Comparison of ENCODE assay signal across 13 cellular contexts in genomic region chr6:36117639-36118549, GRCh38. TPM values are rescaled to one million over a fixed set of nuclear protein-coding genes. Genes with fewer than 3 reads are reported as not detected.
DNase-seq lines count a peak whose midpoint lies in the region; ATAC-seq and TF ChIP-seq lines count a peak whose summit lies in the region.
"Had no signal": no experiment of that assay in that cellular context is flagged by ENCODE, and none has a peak within 500 bp of the region (broad histone marks: within the 10 kb centered on the region; RNA-seq: fewer than 3 reads in every experiment).

No MANE protein-coding gene starts in this region.

- H3K9ac ChIP-seq in colonic mucosa (ENCODE audit: low read depth in 2 of 2, low read length in 2 of 2) = peak overlapping the region in 1 of 2 donors; percentile 15
- H3K9ac ChIP-seq: neural progenitor cell had no signal

- H3K4me1 ChIP-seq in colonic mucosa (peaks cover 14% of the 10 kb centered on the region), neutrophil (ENCODE audit: control insufficient read depth in 1 of 2, insufficient read depth in 1 of 2, low read depth in 1 of 2, low read length in 1 of 2) (peaks cover 96 to 98% of the 10 kb centered on the region in 2 experiments), heart left ventricle (peaks cover 0 to 71% (median 8%) of the 10 kb centered on the region in 12 donors)

- peak overlapping the region; percentile 27 for H3K4me3 Mint-ChIP-seq in T-helper 1 cell treated with Interleukin-12 subunit alpha and Interleukin-12 subunit beta and Interleukin-4 antibody, amounts not matched to agents 30 μg/mL and 1 μg/mL, for 36 hours
- H3K4me3 Mint-ChIP-seq: neural progenitor cell had no signal

- peaks cover 82% of the 10 kb centered on the region for H3K4me1 Mint-ChIP-seq in T-helper 1 cell treated with Interleukin-12 subunit alpha and Interleukin-12 subunit beta and Interleukin-4 antibody, amounts not matched to agents 30 μg/mL and 1 μg/mL, for 36 hours (ENCODE audit: low read depth)

- no peak for ATAC-seq in heart left ventricle

- H3K36me3 ChIP-seq in colonic mucosa = no peaks in the 10 kb centered on the region
- H3K36me3 ChIP-seq in neutrophil = peaks cover 42% of the 10 kb centered on the region
- peaks cover 0 to 14% (median 0%) of the 10 kb centered on the region in 9 donors for H3K36me3 ChIP-seq in heart left ventricle
- H3K36me3 ChIP-seq: neural progenitor cell had no signal

- H3K9me3 ChIP-seq in colonic mucosa (no peaks in the 10 kb centered on the region), neutrophil (no peaks in the 10 kb centered on the region), heart left ventricle (no peaks in the 10 kb centered on the region)
- H3K9me3 ChIP-seq: testis had no signal

- no peaks in the 10 kb centered on the region for H3K27me3 Mint-ChIP-seq in T-helper 1 cell treated with Interleukin-12 subunit alpha and Interleukin-12 subunit beta and Interleukin-4 antibody, amounts not matched to agents 30 μg/mL and 1 μg/mL, for 36 hours (ENCODE audit: low read depth)

- H3K36me3 Mint-ChIP-seq in T-helper 1 cell treated with Interleukin-12 subunit alpha and Interleukin-12 subunit beta and Interleukin-4 antibody, amounts not matched to agents 30 μg/mL and 1 μg/mL, for 36 hours (ENCODE audit: low read depth) = peaks cover 30% of the 10 kb centered on the region

- no peak for TF ChIP-seq CTCF in colonic mucosa (IDR thresholded peaks at IDR 0.05)
- TF ChIP-seq CTCF in neutrophil (IDR thresholded peaks at IDR 0.05) = no peak
- no peak for TF ChIP-seq CTCF in heart left ventricle (IDR thresholded peaks at IDR 0.05)

- DNase-seq in T-helper 1 cell (no peak), NCI-H69 (lab: John Stamatoyannopoulos, UW) (peak; percentile 75), colonic mucosa (no peak), activated gamma-delta T cell treated with Interleukin-2 at 50 U/mL for 16 hours (no peak), NCI-H748 treated with DMSO at 0.1 percent for 48 hours (lab: John Stamatoyannopoulos, UW) (no peak), heart left ventricle (no peak)
- DNase-seq: HCEC 1CT, SIG-M5, testis had no signal

- intact Hi-C loops in colonic mucosa (cut with DNase I) (no loop called here), heart left ventricle (cut with DNase I) (no loop called here)

- WGBS in heart left ventricle, 4 donors = 88 to 89% (median 88%) methylated on average over 8 of the region's 8 CpGs

- H3K27ac ChIP-seq in colonic mucosa (peak overlapping the region; percentile 29), neutrophil (peak overlapping the region; percentile 96), heart left ventricle (no peak overlapping the region)
- H3K27ac ChIP-seq: 22Rv1, neural progenitor cell, testis had no signal

- H3K27me3 ChIP-seq in colonic mucosa (no peaks in the 10 kb centered on the region), neutrophil (no peaks in the 10 kb centered on the region), heart left ventricle (no peaks in the 10 kb centered on the region)
- H3K27me3 ChIP-seq: neural progenitor cell, testis had no signal

- no peaks in the 10 kb centered on the region for H3K9me3 Mint-ChIP-seq in T-helper 1 cell treated with Interleukin-12 subunit alpha and Interleukin-12 subunit beta and Interleukin-4 antibody, amounts not matched to agents 30 μg/mL and 1 μg/mL, for 36 hours
- H3K9me3 Mint-ChIP-seq: neural progenitor cell had no signal

- TF ChIP-seq POLR2A in heart left ventricle (IDR thresholded peaks at IDR 0.05) = no peak

- no peak overlapping the region for H3K4me3 ChIP-seq in colonic mucosa
- peak overlapping the region in 1 of 2 experiments; percentile 60 for H3K4me3 ChIP-seq in neutrophil (ENCODE audit: low read depth in 1 of 2, low read length in 1 of 2)
- no peak overlapping the region for H3K4me3 ChIP-seq in heart left ventricle
- H3K4me3 ChIP-seq: neural progenitor cell, testis had no signal

- peak overlapping the region; percentile 99 for H3K27ac Mint-ChIP-seq in T-helper 1 cell treated with Interleukin-12 subunit alpha and Interleukin-12 subunit beta and Interleukin-4 antibody, amounts not matched to agents 30 μg/mL and 1 μg/mL, for 36 hours
- H3K27ac Mint-ChIP-seq: neural progenitor cell had no signal

RNA-seq across cellular contexts. Expression of gene MAPK13, which starts 12.4 kb away (rescaled TPM):
- total RNA-seq in colonic mucosa (100 to 1,000 TPM; 166 to 186 TPM), heart left ventricle (10 to 100 TPM in 1 of 9 donors, 1 to 10 TPM in 2, under 1 TPM in 6; 0.24 to 16.8 (median 0.56) TPM)
- 1 to 10 TPM in 1 of 2 donors, under 1 TPM in 1; 0.53 to 1.5 TPM for polyA plus RNA-seq in heart left ventricle

Comparison
In these comparisons a context has a peak if more than half of its experiments do, and no peak if none do; other contexts are left out.
1. H3K27ac ChIP-seq: peak in colonic mucosa (single experiment) and neutrophil (single experiment); none in heart left ventricle (0 of 12).
2. RNA of gene MAPK13, which starts 12.4 kb away (total RNA-seq): 166 to 186 TPM in colonic mucosa; 0.24 to 16.8 TPM in heart left ventricle; every median in the first group is over 4 times any median in the second.